Comparison of ENCODE assay signal across 8 cellular contexts in the genomic region with DNA sequence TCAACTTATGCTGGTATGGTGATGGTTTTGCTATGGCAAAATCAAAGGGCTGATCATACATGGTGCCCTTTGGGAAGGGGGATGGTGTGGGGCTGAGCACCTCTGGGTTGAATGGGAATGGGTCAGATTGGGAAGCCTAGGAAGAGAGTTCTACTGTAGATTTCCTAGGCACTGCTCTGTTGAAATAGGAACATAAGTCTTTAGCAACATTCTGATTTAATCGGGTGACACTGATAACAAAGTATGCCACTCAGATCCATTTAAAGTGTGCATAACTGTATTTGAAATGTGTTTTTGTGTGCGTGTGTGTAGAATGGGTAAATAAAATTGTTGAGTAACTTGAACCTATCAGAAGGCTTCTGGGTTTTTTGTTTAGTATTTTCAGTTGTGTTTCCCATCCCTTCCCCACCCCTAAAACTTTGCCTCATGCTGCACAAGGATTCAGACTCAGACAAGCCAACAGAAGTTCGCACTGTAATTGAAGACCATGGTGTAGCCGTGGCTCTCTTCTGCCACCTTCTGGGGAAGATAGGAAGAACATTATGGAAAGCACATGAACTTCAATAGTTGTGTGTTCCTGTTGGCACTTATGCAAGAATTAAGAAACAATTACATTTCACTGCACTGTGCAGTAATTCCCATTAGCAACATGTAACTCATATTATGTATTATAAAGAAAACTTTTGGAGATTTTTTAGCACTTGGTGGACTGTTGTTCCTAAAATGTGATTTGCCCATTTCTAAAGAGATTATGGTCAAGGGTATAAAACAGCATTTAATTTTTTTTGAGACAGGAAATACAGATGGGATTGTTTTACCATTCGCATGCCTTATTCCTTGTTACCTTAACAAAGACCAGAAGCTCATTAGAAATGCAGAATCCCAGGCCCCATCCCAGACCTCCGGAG. TPM values are rescaled to one million over a fixed set of nuclear protein-coding genes. Genes with fewer than 3 reads are reported as not detected.
DNase-seq lines count a peak whose midpoint lies in the region; ATAC-seq and TF ChIP-seq lines count a peak whose summit lies in the region.

No MANE protein-coding gene starts in this region.

- H3K27ac ChIP-seq in CD4-positive, alpha-beta T cell (ENCODE audit: low read depth, low read length): no peak overlapping the region
- no peak overlapping the region for H3K27ac ChIP-seq in ascending aorta
- peak overlapping the region in 1 of 2 donors; percentile 50 for H3K27ac ChIP-seq in right atrium auricular region

- intact Hi-C loops in CD4-positive, alpha-beta T cell (cut with DNase I, micrococcal nuclease): loop anchor here (1.0 to 10.0 kb wide), 6 partner anchors 27 to 445 kb away; no protein-coding TSS in a partner anchor
- intact Hi-C loops in ascending aorta (cut with DNase I): loop anchor here (1.0 kb wide), 2 partner anchors 23 to 27 kb away; no protein-coding TSS in a partner anchor

- H3K9me3 ChIP-seq in CD4-positive, alpha-beta T cell (ENCODE audit: control insufficient read depth, low read length): no peaks in the 10 kb centered on the region
- H3K9me3 ChIP-seq in ascending aorta (no peaks in the 10 kb centered on the region), right atrium auricular region (no peaks in the 10 kb centered on the region)

- peaks cover 5% of the 10 kb centered on the region for H3K4me1 Mint-ChIP-seq in CD4-positive, alpha-beta T cell (ENCODE audit: low read depth)

- CTCF ChIA-PET in CD4-positive, alpha-beta T cell (lab: Charles Lee): interaction anchor here (0.8 to 3.0 kb wide), 5 partner anchors 25 to 327 kb away, joined by 3 to 13 read pairs (median 5); partner anchors contain the start of gene PFKFB2

- H3K4me3 ChIP-seq in ascending aorta (no peak overlapping the region), right atrium auricular region (no peak overlapping the region), skeletal muscle cell (ENCODE audit: low read depth, low read length) (no peak overlapping the region)

- H3K27me3 Mint-ChIP-seq in CD4-positive, alpha-beta T cell: peaks cover 20% of the 10 kb centered on the region

- no peak overlapping the region for H3K27ac Mint-ChIP-seq in CD4-positive, alpha-beta T cell

- H3K36me3 ChIP-seq in ascending aorta (peaks cover 0 to 3% of the 10 kb centered on the region in 2 donors), right atrium auricular region (peaks cover 18% of the 10 kb centered on the region)

- TF ChIP-seq CTCF in CD4-positive, alpha-beta T cell (IDR thresholded peaks at IDR 0.05): peak; percentile 88
- TF ChIP-seq CTCF in ascending aorta (IDR thresholded peaks at IDR 0.05): peak; percentile 78 to 87 (median 80)
- TF ChIP-seq CTCF in right atrium auricular region (IDR thresholded peaks at IDR 0.05): peak; percentile 87 to 91

- POLR2A ChIA-PET in CD4-positive, alpha-beta T cell (lab: Charles Lee): no interaction called here

- H3K9me3 Mint-ChIP-seq in CD4-positive, alpha-beta T cell: no peaks in the 10 kb centered on the region

- no peaks in the 10 kb centered on the region for H3K36me3 Mint-ChIP-seq in CD4-positive, alpha-beta T cell (ENCODE audit: low read depth)

- peaks cover 0 to 6% of the 10 kb centered on the region in 2 donors for H3K4me1 ChIP-seq in ascending aorta
- H3K4me1 ChIP-seq in right atrium auricular region: peaks cover 0 to 10% of the 10 kb centered on the region in 2 donors

- peak; percentile 100 for ATAC-seq in CD4-positive, alpha-beta T cell (ENCODE audit: poor library complexity)
- ATAC-seq in GM21529 (IDR thresholded peaks at IDR 0.05; ENCODE audit: unreplicated experiment) (peak; percentile 63), HG03565 (IDR thresholded peaks at IDR 0.05; ENCODE audit: unreplicated experiment) (no peak)

- no peak overlapping the region for H3K4me3 Mint-ChIP-seq in CD4-positive, alpha-beta T cell

- peak; percentile 38 to 64 (median 52) for DNase-seq in CD4-positive, alpha-beta T cell
- DNase-seq in NCI-H187 (lab: John Stamatoyannopoulos, UW) (peak; percentile 60 to 88), T-helper 22 cell (ENCODE audit: low read depth) (peak; percentile 33), ascending aorta (ENCODE audit: low spot score in 2 of 2) (peak in 1 of 2 donors; percentile 81), right atrium auricular region (ENCODE audit: low spot score) (peak; percentile 77), skeletal muscle cell (ENCODE audit: low read depth) (peak; percentile 22)

- no peaks in the 10 kb centered on the region for H3K27me3 ChIP-seq in CD4-positive, alpha-beta T cell (ENCODE audit: control insufficient read depth, insufficient read depth, low read length)
- H3K27me3 ChIP-seq in ascending aorta (no peaks in the 10 kb centered on the region), right atrium auricular region (no peaks in the 10 kb centered on the region)

RNA-seq across cellular contexts. Expression of gene C4BPB, which starts 10.9 kb away (rescaled TPM):
- total RNA-seq in CD4-positive, alpha-beta T cell: 1 to 10 TPM; 1.6 to 2.1 TPM
- total RNA-seq in ascending aorta: not detected
- not detected for total RNA-seq in right atrium auricular region

RNA-seq across cellular contexts. Expression of gene PFKFB2, which starts 24.6 kb away (rescaled TPM):
- total RNA-seq in CD4-positive, alpha-beta T cell: 1 to 10 TPM; 3.2 to 4.0 TPM
- 1.2 TPM for total RNA-seq in ascending aorta
- total RNA-seq in right atrium auricular region: 10 to 100 TPM; 11.8 to 27.5 TPM

RNA-seq across cellular contexts. Expression of gene C4BPA, which starts 26.3 kb away (rescaled TPM):
- not detected for total RNA-seq in CD4-positive, alpha-beta T cell
- total RNA-seq in ascending aorta (not detected), right atrium auricular region (1 to 10 TPM in 1 of 2 donors, not detected in 1; 3.6 TPM)

RNA-seq across cellular contexts. Expression of gene YOD1, which starts 26.7 kb away (rescaled TPM):
- 10 to 100 TPM; 17.9 TPM for total RNA-seq in CD4-positive, alpha-beta T cell
- total RNA-seq in ascending aorta: 4.0 TPM
- 1 to 10 TPM; 3.5 to 4.7 TPM for total RNA-seq in right atrium auricular region

RNA-seq across cellular contexts. Expression of gene C1orf116, which starts 45.2 kb away (rescaled TPM):
- total RNA-seq in CD4-positive, alpha-beta T cell: under 1 TPM; 0.25 to 0.36 TPM
- not detected for total RNA-seq in ascending aorta
- total RNA-seq in right atrium auricular region: under 1 TPM; 0.07 to 0.35 TPM
